13 cellular contexts compared by ENCODE assay signal in the genomic region with DNA sequence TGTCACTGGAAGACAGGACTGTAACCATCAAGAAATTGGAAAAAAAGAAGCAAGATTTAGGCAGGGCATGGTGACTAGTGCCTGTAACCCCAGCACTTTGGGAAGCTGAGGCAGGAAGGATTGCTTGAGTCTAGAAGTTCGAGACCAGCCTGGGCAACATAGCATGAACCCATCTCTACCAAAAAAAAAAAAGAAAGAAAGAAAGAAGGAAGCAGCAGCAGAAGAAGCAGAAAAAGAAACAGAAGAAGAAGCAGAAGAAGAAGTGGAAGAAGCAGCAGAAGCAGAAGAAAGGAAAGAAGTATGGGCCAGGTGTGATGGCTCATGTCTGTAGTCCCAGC. TPM values are rescaled to one million over a fixed set of nuclear protein-coding genes. Genes with fewer than 3 reads are reported as not detected.
DNase-seq lines count a peak whose midpoint lies in the region; FAIRE-seq and TF ChIP-seq lines count a peak whose summit lies in the region.
"Had no signal": no experiment of that assay in that cellular context is flagged by ENCODE, and none has a peak within 500 bp of the region (broad histone marks: within the 10 kb centered on the region; RNA-seq: fewer than 3 reads in every experiment).

No MANE protein-coding gene starts in this region.

- H3K27ac Mint-ChIP-seq in CD8-positive, alpha-beta memory T cell: peak overlapping the region; percentile 39 to 93 (median 84)
- H3K27ac Mint-ChIP-seq in nephron progenitor cell: no peak overlapping the region

- H3K9ac ChIP-seq in OCI-LY1 (ENCODE audit: low read length) (no peak overlapping the region), colonic mucosa (ENCODE audit: low read depth in 2 of 2, low read length in 2 of 2) (peak overlapping the region in 1 of 2 donors; percentile 21)

- peaks cover 32% of the 10 kb centered on the region for H3K4me1 ChIP-seq in CD8-positive, alpha-beta memory T cell (ENCODE audit: insufficient read depth, low read length)
- peaks cover 42% of the 10 kb centered on the region for H3K4me1 ChIP-seq in OCI-LY1 (ENCODE audit: insufficient read depth, low read length, severe bottlenecking)
- peaks cover 13% of the 10 kb centered on the region for H3K4me1 ChIP-seq in colonic mucosa

- TF ChIP-seq CTCF in OCI-LY1 (IDR thresholded peaks at IDR 0.05; ENCODE audit: low read length): no peak
- no peak for TF ChIP-seq CTCF in colonic mucosa (IDR thresholded peaks at IDR 0.05)
- no peak for TF ChIP-seq CTCF in nephron progenitor cell (IDR thresholded peaks at IDR 0.05)

- H3K36me3 Mint-ChIP-seq in CD8-positive, alpha-beta memory T cell: peaks cover 0 to 4% (median 0%) of the 10 kb centered on the region in 3 donors
- H3K36me3 Mint-ChIP-seq in nephron progenitor cell (ENCODE audit: low read depth): no peaks in the 10 kb centered on the region

- no peaks in the 10 kb centered on the region for H3K9me3 ChIP-seq in CD8-positive, alpha-beta memory T cell (ENCODE audit: low read length)
- H3K9me3 ChIP-seq in OCI-LY1 (ENCODE audit: low read length) (no peaks in the 10 kb centered on the region), colonic mucosa (no peaks in the 10 kb centered on the region)
- H3K9me3 ChIP-seq: SJSA1, thoracic aorta had no signal

- H2AFZ ChIP-seq in OCI-LY1 (ENCODE audit: low read length): peak overlapping the region; percentile 73

- no peaks in the 10 kb centered on the region for H3K27me3 ChIP-seq in CD8-positive, alpha-beta memory T cell (ENCODE audit: insufficient read depth, low read length, poor library complexity, severe bottlenecking)
- H3K27me3 ChIP-seq in OCI-LY1 (ENCODE audit: insufficient read depth, low read length) (no peaks in the 10 kb centered on the region), colonic mucosa (no peaks in the 10 kb centered on the region)
- H3K27me3 ChIP-seq: SJSA1 had no signal

- no peak overlapping the region for H3K4me2 ChIP-seq in OCI-LY1 (ENCODE audit: low read length)

- no peaks in the 10 kb centered on the region for H4K20me1 ChIP-seq in OCI-LY1 (ENCODE audit: insufficient read depth, low read length)

- no peak overlapping the region for H3K4me3 ChIP-seq in CD8-positive, alpha-beta memory T cell (ENCODE audit: low read length)
- H3K4me3 ChIP-seq in OCI-LY1 (ENCODE audit: low read depth, low read length, poor library complexity, severe bottlenecking) (no peak overlapping the region), colonic mucosa (no peak overlapping the region), skin epidermis (no peak overlapping the region)
- H3K4me3 ChIP-seq: SJSA1, thoracic aorta had no signal

- H3F3A ChIP-seq in OCI-LY1 (ENCODE audit: insufficient read depth, low read length): no peaks in the 10 kb centered on the region

- intact Hi-C loops in colonic mucosa (cut with DNase I): no loop called here

- H3K4me1 Mint-ChIP-seq in CD8-positive, alpha-beta memory T cell: peaks cover 46 to 60% (median 48%) of the 10 kb centered on the region in 3 donors
- peaks cover 21% of the 10 kb centered on the region for H3K4me1 Mint-ChIP-seq in nephron progenitor cell

- DNase-seq in CD8-positive, alpha-beta memory T cell: no peak
- no peak for DNase-seq in colonic mucosa
- DNase-seq in NCI-H2227 treated with DMSO at 0.1 percent for 48 hours (lab: John Stamatoyannopoulos, UW): no peak
- no peak for DNase-seq in GM12891 (ENCODE audit: insufficient read length, low spot score)
- no peak for DNase-seq in nephron progenitor cell
- DNase-seq: NCI-H524, occipital lobe had no signal

- H3K27ac ChIP-seq in CD8-positive, alpha-beta memory T cell (ENCODE audit: low read depth, low read length): no peak overlapping the region
- peak overlapping the region; percentile 36 for H3K27ac ChIP-seq in OCI-LY1 (ENCODE audit: low read depth, low read length, poor library complexity, severe bottlenecking)
- peak overlapping the region; percentile 48 for H3K27ac ChIP-seq in colonic mucosa
- H3K27ac ChIP-seq in skin epidermis: peak overlapping the region in 19 of 21 experiments; percentile 7 to 98 (median 71)
- H3K27ac ChIP-seq: SJSA1 had no signal

- TF ChIP-seq POLR2A in GM12891 (IDR thresholded peaks at IDR 0.05; ENCODE audit: low read depth, low read length): no peak

- no peaks in the 10 kb centered on the region for H3K9me2 ChIP-seq in OCI-LY1 (ENCODE audit: low read depth, low read length)

- POLR2A ChIA-PET in CD8-positive, alpha-beta memory T cell (lab: Charles Lee): interaction anchor here (0.7 to 1.7 kb wide), 3 partner anchors 9 to 33 kb away, joined by 3 to 11 read pairs (median 7); no protein-coding TSS in a partner anchor

- no peaks in the 10 kb centered on the region for H3K79me2 ChIP-seq in OCI-LY1 (ENCODE audit: insufficient read depth, low read length)

- CTCF ChIA-PET in CD8-positive, alpha-beta memory T cell (lab: Charles Lee): interaction anchor here (1.5 to 2.5 kb wide), 4 partner anchors 10 to 63 kb away, joined by 3 to 11 read pairs (median 6); a partner anchor contains a TSS

- H3K4me3 Mint-ChIP-seq in CD8-positive, alpha-beta memory T cell: peak overlapping the region; percentile 22 to 78 (median 69)
- no peak overlapping the region for H3K4me3 Mint-ChIP-seq in nephron progenitor cell

- no peak for FAIRE-seq in GM12891 (lab: Jason Lieb, UNC)
- FAIRE-seq: bronchial epithelial cell, islet of Langerhans had no signal

- H3K36me3 ChIP-seq in CD8-positive, alpha-beta memory T cell (ENCODE audit: insufficient read depth, low read length): no peaks in the 10 kb centered on the region
- H3K36me3 ChIP-seq in OCI-LY1 (ENCODE audit: insufficient read depth, low read length) (no peaks in the 10 kb centered on the region), colonic mucosa (no peaks in the 10 kb centered on the region)
- H3K36me3 ChIP-seq: SJSA1, thoracic aorta had no signal

- H3K9me3 Mint-ChIP-seq in CD8-positive, alpha-beta memory T cell: peaks cover 0 to 3% (median 0%) of the 10 kb centered on the region in 5 donors
- H3K9me3 Mint-ChIP-seq in nephron progenitor cell: no peaks in the 10 kb centered on the region

- H3K27me3 Mint-ChIP-seq in CD8-positive, alpha-beta memory T cell: no peaks in the 10 kb centered on the region
- peaks cover 21% of the 10 kb centered on the region for H3K27me3 Mint-ChIP-seq in nephron progenitor cell (ENCODE audit: low read depth, poor library complexity)

TF ChIP-seq in GM12891, 5 proteins besides CTCF, POLR2A, EP300 and RAD21:
- TF ChIP-seq POLR2AphosphoS5 (IDR thresholded peaks at IDR 0.05; ENCODE audit: low read depth, low read length): no peak
- TF ChIP-seq PAX5 (IDR thresholded peaks at IDR 0.05; ENCODE audit: insufficient read depth, low read length, severe bottlenecking): no peak
- no peak; the same call in 1 of the 2 replicates for TF ChIP-seq SPI1 (IDR thresholded peaks at IDR 0.05; ENCODE audit: low read depth, low read length)
- TF ChIP-seq POU2F2 (IDR thresholded peaks at IDR 0.05; ENCODE audit: low read depth, low read length): no peak
- no peak for TF ChIP-seq TAF1 (IDR thresholded peaks at IDR 0.05; ENCODE audit: low read depth, low read length)

RNA-seq across cellular contexts. Expression of a gene that starts 30.5 kb away (rescaled TPM):
- total RNA-seq in CD8-positive, alpha-beta memory T cell: 10 to 100 TPM; 54.5 to 55.1 TPM
- 78.0 TPM for polyA plus RNA-seq in CD8-positive, alpha-beta memory T cell
- total RNA-seq in colonic mucosa: 1,000 to 10,000 TPM; 1,592 to 1,798 TPM
- polyA plus RNA-seq in GM12891 (2012; ENCODE audit: low read depth, missing spikeins): 20.1 TPM

RNA-seq across cellular contexts. Expression of a gene that starts 47.1 kb away (rescaled TPM):
- total RNA-seq in CD8-positive, alpha-beta memory T cell: 100 to 1,000 TPM; 104 to 106 TPM
- polyA plus RNA-seq in CD8-positive, alpha-beta memory T cell: 86.8 TPM
- total RNA-seq in colonic mucosa: 10 to 100 TPM; 79.8 to 83.2 TPM
- polyA plus RNA-seq in GM12891 (2012; ENCODE audit: low read depth, missing spikeins): 59.6 TPM

Comparison
In these comparisons a context has a peak if more than half of its experiments do, and no peak if none do; other contexts are left out.
1. RNA of a gene that starts 30.5 kb away (total RNA-seq): 1,592 to 1,798 TPM in colonic mucosa; 54.5 to 55.1 TPM in CD8-positive, alpha-beta memory T cell; every median in the first group is over 10 times any median in the second.